Comparison of ENCODE assay signal across 19 cellular contexts in genomic region chr15:40136470-40136869, GRCh38.
"Had no signal": no experiment of that assay in that cellular context is flagged by ENCODE, and none has a peak within 500 bp of the region (broad histone marks: within the 10 kb centered on the region; RNA-seq: fewer than 3 reads in every experiment).

No MANE protein-coding gene starts in this region.

- H3K4me1 ChIP-seq: foreskin keratinocyte, heart left ventricle, parathyroid adenoma, prostate gland, sigmoid colon, stomach, transverse colon had no signal

- DNase-seq: cortex of kidney; erythroblast; foreskin keratinocyte; heart left ventricle; hippocampal formation; kidney glomerular epithelial cell; nucleus accumbens; sigmoid colon; small intestine; stimulated activated CD4-positive, alpha-beta T cell treated with anti-CD3 and anti-CD28 coated beads, Interleukin-12 subunit alpha, Interleukin-12 subunit beta, amount 100 ng/mL, for 4 hours; stimulated activated naive CD4-positive, alpha-beta T cell; stomach; substantia nigra; transverse colon had no signal

- H3K9me3 ChIP-seq: heart left ventricle, prostate gland, sigmoid colon, stomach, thoracic aorta, transverse colon had no signal

- H3K27ac Mint-ChIP-seq: natural killer cell treated with Interleukin-12 subunit alpha and Interleukin-12 subunit beta and Interleukin-15 and Interleukin-18, amount 100 ng/mL, for 72 hours had no signal

- H3K4me3 Mint-ChIP-seq: central memory CD8-positive, alpha-beta T cell; natural killer cell treated with Interleukin-12 subunit alpha and Interleukin-12 subunit beta and Interleukin-15 and Interleukin-18, amount 100 ng/mL, for 72 hours had no signal

- H3K36me3 Mint-ChIP-seq: natural killer cell treated with Interleukin-12 subunit alpha and Interleukin-12 subunit beta and Interleukin-15 and Interleukin-18, amount 100 ng/mL, for 72 hours had no signal

- H3K27me3 Mint-ChIP-seq: central memory CD8-positive, alpha-beta T cell; natural killer cell treated with Interleukin-12 subunit alpha and Interleukin-12 subunit beta and Interleukin-15 and Interleukin-18, amount 100 ng/mL, for 72 hours had no signal

- H3K4me3 ChIP-seq: heart left ventricle, prostate gland, sigmoid colon, stomach, thoracic aorta, transverse colon had no signal

- H3K9me3 Mint-ChIP-seq: central memory CD8-positive, alpha-beta T cell; natural killer cell treated with Interleukin-12 subunit alpha and Interleukin-12 subunit beta and Interleukin-15 and Interleukin-18, amount 100 ng/mL, for 72 hours had no signal

- H3K27ac ChIP-seq: foreskin keratinocyte, heart left ventricle, parathyroid adenoma, prostate gland, sigmoid colon, stomach, thoracic aorta, transverse colon had no signal

- ATAC-seq: foreskin keratinocyte had no signal

- H3K36me3 ChIP-seq: heart left ventricle, prostate gland, sigmoid colon, stomach, thoracic aorta, transverse colon had no signal

- H3K27me3 ChIP-seq: sigmoid colon, stomach, transverse colon had no signal

- H3K4me1 Mint-ChIP-seq: central memory CD8-positive, alpha-beta T cell had no signal

- H3K9ac ChIP-seq: parathyroid adenoma had no signal
